In the genomic region with DNA sequence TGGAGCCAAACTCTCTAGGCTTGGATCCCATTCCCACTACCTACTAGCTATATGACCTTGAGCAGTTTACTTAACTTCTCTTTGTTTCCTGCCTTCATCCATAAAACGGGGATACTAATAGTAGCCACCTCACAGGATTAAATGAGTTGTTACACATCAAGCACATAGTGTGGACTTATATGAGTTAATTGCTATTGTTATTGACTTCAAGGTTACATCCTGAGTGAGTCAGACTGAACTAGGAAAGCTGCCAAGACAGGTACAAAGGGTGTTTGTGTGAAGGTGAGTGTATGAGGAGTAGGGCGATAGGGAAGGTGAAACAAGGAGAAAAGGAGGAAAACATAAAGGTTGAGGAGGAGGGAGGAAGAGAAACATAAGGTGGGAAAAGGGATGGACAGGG, we compare ENCODE assay signal across 1 cellular context.
A peak's percentile ranks its signal among the peaks of the same experiment; 100 is the strongest.
TF ChIP-seq lines count a peak whose summit lies in the region.

No MANE protein-coding gene starts in this region.

TF ChIP-seq in HCT116, 20 proteins besides CTCF, POLR2A, EP300 and RAD21 (continued from another document):
- TF ChIP-seq, protein P1, sequence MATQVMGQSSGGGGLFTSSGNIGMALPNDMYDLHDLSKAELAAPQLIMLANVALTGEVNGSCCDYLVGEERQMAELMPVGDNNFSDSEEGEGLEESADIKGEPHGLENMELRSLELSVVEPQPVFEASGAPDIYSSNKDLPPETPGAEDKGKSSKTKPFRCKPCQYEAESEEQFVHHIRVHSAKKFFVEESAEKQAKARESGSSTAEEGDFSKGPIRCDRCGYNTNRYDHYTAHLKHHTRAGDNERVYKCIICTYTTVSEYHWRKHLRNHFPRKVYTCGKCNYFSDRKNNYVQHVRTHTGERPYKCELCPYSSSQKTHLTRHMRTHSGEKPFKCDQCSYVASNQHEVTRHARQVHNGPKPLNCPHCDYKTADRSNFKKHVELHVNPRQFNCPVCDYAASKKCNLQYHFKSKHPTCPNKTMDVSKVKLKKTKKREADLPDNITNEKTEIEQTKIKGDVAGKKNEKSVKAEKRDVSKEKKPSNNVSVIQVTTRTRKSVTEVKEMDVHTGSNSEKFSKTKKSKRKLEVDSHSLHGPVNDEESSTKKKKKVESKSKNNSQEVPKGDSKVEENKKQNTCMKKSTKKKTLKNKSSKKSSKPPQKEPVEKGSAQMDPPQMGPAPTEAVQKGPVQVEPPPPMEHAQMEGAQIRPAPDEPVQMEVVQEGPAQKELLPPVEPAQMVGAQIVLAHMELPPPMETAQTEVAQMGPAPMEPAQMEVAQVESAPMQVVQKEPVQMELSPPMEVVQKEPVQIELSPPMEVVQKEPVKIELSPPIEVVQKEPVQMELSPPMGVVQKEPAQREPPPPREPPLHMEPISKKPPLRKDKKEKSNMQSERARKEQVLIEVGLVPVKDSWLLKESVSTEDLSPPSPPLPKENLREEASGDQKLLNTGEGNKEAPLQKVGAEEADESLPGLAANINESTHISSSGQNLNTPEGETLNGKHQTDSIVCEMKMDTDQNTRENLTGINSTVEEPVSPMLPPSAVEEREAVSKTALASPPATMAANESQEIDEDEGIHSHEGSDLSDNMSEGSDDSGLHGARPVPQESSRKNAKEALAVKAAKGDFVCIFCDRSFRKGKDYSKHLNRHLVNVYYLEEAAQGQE (IDR thresholded peaks at IDR 0.05; ENCODE audit: low read depth), result no peak
- TF ChIP-seq, protein P2, sequence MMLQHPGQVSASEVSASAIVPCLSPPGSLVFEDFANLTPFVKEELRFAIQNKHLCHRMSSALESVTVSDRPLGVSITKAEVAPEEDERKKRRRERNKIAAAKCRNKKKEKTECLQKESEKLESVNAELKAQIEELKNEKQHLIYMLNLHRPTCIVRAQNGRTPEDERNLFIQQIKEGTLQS (IDR thresholded peaks at IDR 0.05), result no peak
- TF ChIP-seq, protein P3, sequence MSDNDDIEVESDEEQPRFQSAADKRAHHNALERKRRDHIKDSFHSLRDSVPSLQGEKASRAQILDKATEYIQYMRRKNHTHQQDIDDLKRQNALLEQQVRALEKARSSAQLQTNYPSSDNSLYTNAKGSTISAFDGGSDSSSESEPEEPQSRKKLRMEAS (IDR thresholded peaks at IDR 0.05), result peak; percentile 39; the same call in 1 of the 2 replicates
- TF ChIP-seq SIN3A (IDR thresholded peaks at IDR 0.05; ENCODE audit: low read depth), result peak; percentile 54; the same call in 1 of the 2 replicates
